ENCODE assay signal across 1 cellular context in genomic region chr4:17491196-17491595, GRCh38.
TF ChIP-seq lines count a peak whose summit lies in the region.

No MANE protein-coding gene starts in this region.

TF ChIP-seq in SK-N-SH, 30 proteins besides CTCF, POLR2A, EP300 and RAD21 (continued from another document):
- TF ChIP-seq GABPA (IDR thresholded peaks at IDR 0.05; ENCODE audit: low read depth) (no peak), GATA2 (CRISPR knock-in tag; IDR thresholded peaks at IDR 0.05) (no peak), MXI1 (IDR thresholded peaks at IDR 0.05; ENCODE audit: low read depth, low read length) (no peak; the same call in 1 of the 2 replicates), NRF1 (IDR thresholded peaks at IDR 0.05; ENCODE audit: low read depth, low read length) (no peak), FOXM1 (IDR thresholded peaks at IDR 0.05; ENCODE audit: low read depth) (no peak), MEF2A (IDR thresholded peaks at IDR 0.05; ENCODE audit: borderline replicate concordance, low read depth) (no peak), NFIC (IDR thresholded peaks at IDR 0.05; ENCODE audit: borderline replicate concordance) (no peak), POLR2AphosphoS5 (IDR thresholded peaks at IDR 0.05; ENCODE audit: low read depth, low read length) (no peak)
